18 cellular contexts compared by ENCODE assay signal in the genomic region with DNA sequence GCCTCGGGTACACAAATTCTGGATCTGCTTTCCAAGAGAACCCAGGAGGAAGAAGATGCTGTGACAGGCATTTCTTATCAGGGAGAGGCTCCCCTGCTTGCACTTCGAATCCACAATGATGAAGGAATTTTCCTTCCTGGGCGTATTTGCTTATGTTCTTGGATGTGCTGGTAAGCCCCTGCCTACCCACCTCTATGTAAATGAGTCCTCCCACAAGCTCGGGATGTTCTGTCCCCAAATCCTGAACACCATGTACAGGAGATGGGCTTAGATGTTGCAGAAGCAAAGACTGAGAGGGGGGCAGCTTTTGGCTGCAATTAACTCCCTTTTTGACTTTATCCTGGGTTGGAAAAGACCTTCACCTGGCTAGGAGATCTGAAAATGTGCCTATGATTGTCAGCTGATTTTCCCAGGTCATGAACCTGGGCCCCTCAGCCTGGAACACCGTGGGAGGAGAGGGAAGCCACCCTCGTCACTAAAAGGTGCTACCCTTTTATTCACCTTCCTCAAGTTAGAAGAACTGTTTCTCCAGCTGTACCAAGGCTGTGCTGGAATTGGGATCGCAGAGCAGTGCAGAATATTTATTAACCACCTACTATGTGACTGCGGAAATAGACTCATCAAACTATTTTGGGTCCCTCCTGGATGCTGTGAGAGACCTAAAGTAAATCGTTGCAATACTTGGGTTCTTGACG.
"Had no signal": no experiment of that assay in that cellular context is flagged by ENCODE, and none has a peak within 500 bp of the region (broad histone marks: within the 10 kb centered on the region; RNA-seq: fewer than 3 reads in every experiment).

No MANE protein-coding gene starts in this region.

- FAIRE-seq: colon, endothelial cell of umbilical vein, frontal cortex, islet of Langerhans, keratinocyte had no signal

- H3K27ac ChIP-seq: coronary artery, esophagus muscularis mucosa, foreskin keratinocyte, gastroesophageal sphincter, heart right ventricle, left lung, lower lobe of right lung had no signal

- DNase-seq: dermis blood vessel endothelial cell; effector CD4-positive, alpha-beta T cell; effector memory CD4-positive, alpha-beta T cell; foreskin keratinocyte; heart right ventricle; left cardiac atrium; left lung; lower lobe of right lung; mesenchymal stem cell; midbrain had no signal

- ATAC-seq: foreskin keratinocyte, gastroesophageal sphincter, left cardiac atrium, left lung, lower lobe of right lung had no signal
